ENCODE assay signal across 7 cellular contexts in genomic region chr9:132269704-132270516, GRCh38.
A peak's percentile ranks its signal among the peaks of the same experiment; 100 is the strongest.
DNase-seq lines count a peak whose midpoint lies in the region; ATAC-seq and TF ChIP-seq lines count a peak whose summit lies in the region.
"Not testable (repeated sequence)": the region's sequence is repeated elsewhere in the genome, so short reads cannot be mapped to it uniquely, and the experiment has no call there.

No MANE protein-coding gene starts in this region.

- peak; percentile 48 for DNase-seq in GM12865 (ENCODE audit: low read depth)
- peak; percentile 3 for DNase-seq in NCI-H146 (lab: John Stamatoyannopoulos, UW)
- peak; percentile 22 for DNase-seq in T-helper 2 cell treated with Interferon-gamma antibody and Interleukin-4, amounts not matched to agents 5 μg/mL and 100 μg/mL, for 36 hours (ENCODE audit: low spot score)
- peak; percentile 17 for DNase-seq in activated T-cell treated with anti-CD3 and anti-CD28 coated beads, Interleukin-2, amount 50 U/mL, for 4 hours
- DNase-seq in chondrocyte (ENCODE audit: low spot score) = not testable (repeated sequence)
- peak; percentile 75 for DNase-seq in islet precursor cell
- DNase-seq in stimulated activated CD4-positive, alpha-beta T cell treated with anti-CD3 and anti-CD28 coated beads, Interleukin-12 subunit alpha, Interleukin-12 subunit beta, amount 100 ng/mL, for 48 hours (ENCODE audit: low read depth in 2 of 3, low spot score in 1 of 3) = peak in 2 of 3 donors; percentile 15 to 40

- H3K9me3 Mint-ChIP-seq in T-helper 2 cell treated with Interferon-gamma antibody and Interleukin-4, amounts not matched to agents 5 μg/mL and 100 μg/mL, for 36 hours; activated T-cell treated with anti-CD3 and anti-CD28 coated beads, Interleukin-2, amount 50 U/mL, for 4 hours; chondrocyte (ENCODE audit: low read depth): not testable (repeated sequence)

- ATAC-seq in activated T-cell treated with anti-CD3 and anti-CD28 coated beads, Interleukin-2, amount 50 U/mL, for 4 hours = peak; percentile 75 to 85

- H3K27me3 Mint-ChIP-seq in T-helper 2 cell treated with Interferon-gamma antibody and Interleukin-4, amounts not matched to agents 5 μg/mL and 100 μg/mL, for 36 hours (ENCODE audit: low read depth); activated T-cell treated with anti-CD3 and anti-CD28 coated beads, Interleukin-2, amount 50 U/mL, for 4 hours (ENCODE audit: low read depth); chondrocyte (ENCODE audit: low read depth): not testable (repeated sequence)

- H3K36me3 Mint-ChIP-seq in T-helper 2 cell treated with Interferon-gamma antibody and Interleukin-4, amounts not matched to agents 5 μg/mL and 100 μg/mL, for 36 hours (ENCODE audit: low read depth) = peaks cover 62% of the 10 kb centered on the region
- peaks cover 46% of the 10 kb centered on the region for H3K36me3 Mint-ChIP-seq in activated T-cell treated with anti-CD3 and anti-CD28 coated beads, Interleukin-2, amount 50 U/mL, for 4 hours (ENCODE audit: insufficient read depth)
- H3K36me3 Mint-ChIP-seq in chondrocyte (ENCODE audit: low read depth) = peaks cover 21% of the 10 kb centered on the region

- not testable (repeated sequence) for H3K4me3 Mint-ChIP-seq in T-helper 2 cell treated with Interferon-gamma antibody and Interleukin-4, amounts not matched to agents 5 μg/mL and 100 μg/mL, for 36 hours; activated T-cell treated with anti-CD3 and anti-CD28 coated beads, Interleukin-2, amount 50 U/mL, for 4 hours; chondrocyte (ENCODE audit: unreplicated experiment)

- not testable (repeated sequence) for H3K4me1 Mint-ChIP-seq in T-helper 2 cell treated with Interferon-gamma antibody and Interleukin-4, amounts not matched to agents 5 μg/mL and 100 μg/mL, for 36 hours (ENCODE audit: low read depth); chondrocyte (ENCODE audit: low read depth)
- peaks cover 14% of the 10 kb centered on the region for H3K4me1 Mint-ChIP-seq in activated T-cell treated with anti-CD3 and anti-CD28 coated beads, Interleukin-2, amount 50 U/mL, for 4 hours (ENCODE audit: low read depth)

- not testable (repeated sequence) for H3K4me3 ChIP-seq in GM12865 (ENCODE audit: low read depth, low read length)

- not testable (repeated sequence) for TF ChIP-seq CTCF in GM12865 (IDR thresholded peaks at IDR 0.05; ENCODE audit: insufficient read depth, low read depth, low read length, missing control alignments); chondrocyte (IDR thresholded peaks at IDR 0.05)

- not testable (repeated sequence) for H3K27ac Mint-ChIP-seq in T-helper 2 cell treated with Interferon-gamma antibody and Interleukin-4, amounts not matched to agents 5 μg/mL and 100 μg/mL, for 36 hours
- H3K27ac Mint-ChIP-seq in chondrocyte (ENCODE audit: unreplicated experiment) = peak overlapping the region; percentile 10
